Comparison of ENCODE assay signal across 8 cellular contexts in the genomic region with DNA sequence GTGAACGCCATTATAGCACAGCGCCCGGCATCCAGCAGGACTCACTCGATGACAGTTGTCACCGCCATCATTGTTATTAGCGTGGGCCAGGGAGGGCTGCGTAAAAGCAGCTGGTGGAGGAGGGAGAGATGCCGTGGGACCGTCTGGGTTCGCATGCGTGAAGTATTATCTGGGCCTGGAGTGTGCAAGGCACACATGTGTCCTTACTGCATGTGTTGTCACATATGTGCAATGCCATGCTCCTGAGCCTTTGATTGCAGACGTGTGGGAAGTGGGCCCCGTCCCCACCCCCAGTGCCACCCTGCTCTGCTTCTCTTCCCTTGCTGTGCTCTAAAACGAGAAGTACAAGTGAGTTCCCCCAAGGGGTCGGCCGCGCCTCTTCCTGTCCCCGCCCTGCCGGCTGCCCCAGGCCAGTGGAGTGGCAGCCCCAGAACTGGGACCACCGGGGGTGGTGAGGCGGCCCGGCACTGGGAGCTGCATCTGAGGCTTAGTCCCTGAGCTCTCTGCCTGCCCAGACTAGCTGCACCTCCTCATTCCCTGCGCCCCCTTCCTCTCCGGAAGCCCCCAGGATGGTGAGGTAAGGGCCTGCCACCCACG. TPM values are rescaled to one million over a fixed set of nuclear protein-coding genes. Genes with fewer than 3 reads are reported as not detected.
DNase-seq lines count a peak whose midpoint lies in the region; ATAC-seq and TF ChIP-seq lines count a peak whose summit lies in the region.

A gene (plus strand): TSS at position 413 of the 597 bp plus-strand sequence. CDS start 157 bp downstream, at position 570.

- peak within 1 kb of the TSS; percentile 72 for H3K27ac ChIP-seq in CD8-positive, alpha-beta T cell (ENCODE audit: low read depth, low read length)
- peak within 1 kb of the TSS; percentile 66 for H3K27ac ChIP-seq in left ventricle myocardium inferior (replicated peaks)

- POLR2A ChIA-PET in CD8-positive, alpha-beta T cell (lab: Charles Lee): interaction anchor here (0.7 to 11.6 kb wide), 6 partner anchors 9 to 157 kb away, joined by 3 to 642 read pairs (median 6); a partner anchor contains a TSS

- peak within 1 kb of the TSS; percentile 99 for H3K4me3 Mint-ChIP-seq in CD8-positive, alpha-beta T cell
- H3K4me3 Mint-ChIP-seq in IgD-negative memory B cell: peak within 1 kb of the TSS; percentile 90 to 100 (median 98)

- no peaks in the 10 kb centered on the region for H3K27me3 ChIP-seq in CD8-positive, alpha-beta T cell (ENCODE audit: insufficient read depth, low read length)
- no peaks in the 10 kb centered on the region for H3K27me3 ChIP-seq in left ventricle myocardium inferior (ENCODE audit: low read depth)

- no peak for TF ChIP-seq CTCF in CD8-positive, alpha-beta T cell (IDR thresholded peaks at IDR 0.05)
- no peak for TF ChIP-seq CTCF in left ventricle myocardium inferior (IDR thresholded peaks at IDR 0.05; ENCODE audit: borderline replicate concordance)

- H3K4me1 Mint-ChIP-seq in CD8-positive, alpha-beta T cell (ENCODE audit: low read depth): peaks cover 82% of the 10 kb centered on the region
- H3K4me1 Mint-ChIP-seq in IgD-negative memory B cell: peaks cover 43 to 58% (median 57%) of the 10 kb centered on the region in 3 donors

- CTCF ChIA-PET in CD8-positive, alpha-beta T cell (lab: Charles Lee): interaction anchor here (1.2 to 11.6 kb wide), 6 partner anchors 9 to 82 kb away, joined by 3 to 531 read pairs (median 4); no protein-coding TSS in a partner anchor

- H3K9me3 Mint-ChIP-seq in CD8-positive, alpha-beta T cell: no peaks in the 10 kb centered on the region
- H3K9me3 Mint-ChIP-seq in IgD-negative memory B cell: no peaks in the 10 kb centered on the region

- no peaks in the 10 kb centered on the region for H3K27me3 Mint-ChIP-seq in CD8-positive, alpha-beta T cell (ENCODE audit: low read depth)
- H3K27me3 Mint-ChIP-seq in IgD-negative memory B cell: no peaks in the 10 kb centered on the region

- ATAC-seq in CD8-positive, alpha-beta T cell: peak; percentile 22
- no peak for ATAC-seq in GM19467 (IDR thresholded peaks at IDR 0.05; ENCODE audit: unreplicated experiment)

- H3K36me3 Mint-ChIP-seq in CD8-positive, alpha-beta T cell: peaks cover 42% of the 10 kb centered on the region
- H3K36me3 Mint-ChIP-seq in IgD-negative memory B cell: peaks cover 20% of the 10 kb centered on the region

- no peaks in the 10 kb centered on the region for H3K9me3 ChIP-seq in CD8-positive, alpha-beta T cell (ENCODE audit: low read length)
- no peaks in the 10 kb centered on the region for H3K9me3 ChIP-seq in left ventricle myocardium inferior (replicated peaks)

- H3K4me1 ChIP-seq in CD8-positive, alpha-beta T cell (ENCODE audit: insufficient read depth, low read length): peaks cover 70% of the 10 kb centered on the region
- peaks cover 25% of the 10 kb centered on the region for H3K4me1 ChIP-seq in left ventricle myocardium inferior

- intact Hi-C loops in CD8-positive, alpha-beta T cell (cut with DNase I, micrococcal nuclease): loop anchor here (5.0 to 10.0 kb wide), 3 partner anchors 344 to 416 kb away; a partner anchor contains a TSS
- intact Hi-C loops in left ventricle myocardium inferior (cut with micrococcal nuclease): no loop called here

- H3K27ac Mint-ChIP-seq in CD8-positive, alpha-beta T cell: peak within 1 kb of the TSS; percentile 100
- peak within 1 kb of the TSS; percentile 95 to 97 (median 97) for H3K27ac Mint-ChIP-seq in IgD-negative memory B cell

- peak within 1 kb of the TSS; percentile 95 for H3K4me3 ChIP-seq in CD8-positive, alpha-beta T cell (ENCODE audit: low read depth, low read length)
- peak within 1 kb of the TSS; percentile 51 for H3K4me3 ChIP-seq in left ventricle myocardium inferior

- peak in 6 of 7 experiments; percentile 52 to 84 (median 65) for DNase-seq in CD8-positive, alpha-beta T cell
- peak; percentile 72 for DNase-seq in activated CD8-positive, alpha-beta memory T cell treated with anti-CD3 and anti-CD28 coated beads, Interleukin-2, amount 50 U/mL, for 4 hours
- DNase-seq in left ventricle myocardium inferior (peak; percentile 72), AG20443 (ENCODE audit: low spot score) (no peak), NCI-H146 treated with DMSO at 0.1 percent for 48 hours (lab: John Stamatoyannopoulos, UW; ENCODE audit: unreplicated experiment) (no peak)
- peak; percentile 64 to 75 for DNase-seq in stimulated activated CD4-positive, alpha-beta T cell treated with anti-CD3 and anti-CD28 coated beads, Interleukin-2, amount 100 ng/mL, for 24 hours

- H3K36me3 ChIP-seq in CD8-positive, alpha-beta T cell (ENCODE audit: insufficient read depth, low read length): peaks cover 19% of the 10 kb centered on the region
- peaks cover 12% of the 10 kb centered on the region for H3K36me3 ChIP-seq in left ventricle myocardium inferior

RNA-seq across cellular contexts. Expression of the gene that starts here (rescaled TPM):
- total RNA-seq in CD8-positive, alpha-beta T cell: 10 to 100 TPM; 63.2 to 63.9 TPM
- 1,038 TPM for polyA plus RNA-seq in IgD-negative memory B cell
- total RNA-seq in left ventricle myocardium inferior: 6.7 TPM

Comparison
In these comparisons a context has a peak if more than half of its experiments do, and no peak if none do; other contexts are left out.
1. DNase-seq: peak in CD8-positive, alpha-beta T cell (6 of 7), activated CD8-positive, alpha-beta memory T cell treated with anti-CD3 and anti-CD28 coated beads, Interleukin-2, amount 50 U/mL, for 4 hours (single experiment), left ventricle myocardium inferior (single experiment) and stimulated activated CD4-positive, alpha-beta T cell treated with anti-CD3 and anti-CD28 coated beads, Interleukin-2, amount 100 ng/mL, for 24 hours (2 of 2); none in AG20443 (single experiment) and NCI-H146 treated with DMSO at 0.1 percent for 48 hours (single experiment).